ENCODE assay signal across 13 cellular contexts in the genomic region with DNA sequence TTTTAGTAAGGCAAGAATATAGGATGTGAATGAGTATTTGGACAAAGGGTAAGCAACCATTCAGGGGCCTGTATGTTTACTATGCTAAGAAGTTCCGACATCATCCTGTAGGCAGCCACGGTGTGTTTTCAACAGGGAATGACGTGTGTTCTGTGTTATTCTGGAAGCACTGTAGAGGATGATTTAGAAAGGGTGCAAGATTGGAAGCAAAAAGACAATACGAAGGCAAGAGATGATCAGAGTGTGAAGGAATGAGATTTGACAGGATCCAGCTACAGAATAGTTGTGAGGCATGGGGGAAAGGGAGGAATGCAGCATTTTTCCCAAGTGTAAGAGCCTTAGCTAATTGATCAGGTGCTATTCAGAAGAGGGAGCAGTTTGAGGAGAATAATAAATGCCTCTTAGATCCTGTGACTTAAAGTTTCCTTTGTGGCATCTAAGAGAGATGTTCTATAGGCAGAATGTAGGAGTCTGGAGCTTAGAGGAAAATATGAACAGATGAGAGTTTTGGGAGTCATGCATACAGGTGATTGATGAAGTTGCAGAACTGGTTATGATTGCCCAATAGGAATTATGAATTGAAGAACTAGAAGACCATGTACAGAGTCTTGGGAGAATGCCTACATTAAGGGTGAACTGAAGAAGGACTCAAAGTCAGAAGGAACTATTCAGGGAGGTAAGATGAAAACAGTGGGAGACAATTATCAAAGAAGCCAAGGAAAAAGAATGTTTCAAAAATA. TPM values are rescaled to one million over a fixed set of nuclear protein-coding genes. Genes with fewer than 3 reads are reported as not detected.
DNase-seq lines count a peak whose midpoint lies in the region; ATAC-seq and TF ChIP-seq lines count a peak whose summit lies in the region.
"Had no signal": no experiment of that assay in that cellular context is flagged by ENCODE, and none has a peak within 500 bp of the region (broad histone marks: within the 10 kb centered on the region; RNA-seq: fewer than 3 reads in every experiment).

No MANE protein-coding gene starts in this region.

- no peaks in the 10 kb centered on the region for H3K27me3 ChIP-seq in CD8-positive, alpha-beta T cell (ENCODE audit: insufficient read depth, low read length)
- H3K27me3 ChIP-seq in KMS-11 (ENCODE audit: insufficient read depth, low read depth) (no peaks in the 10 kb centered on the region), neuronal stem cell (ENCODE audit: control insufficient read depth in 3 of 3, insufficient read depth in 3 of 3, low read depth in 1 of 3, low read length in 3 of 3) (no peaks in the 10 kb centered on the region)
- H3K27me3 ChIP-seq in naive thymus-derived CD4-positive, alpha-beta T cell (ENCODE audit: control insufficient read depth in 2 of 2, insufficient read depth in 2 of 2, low read length in 2 of 2): no peaks in the 10 kb centered on the region
- H3K27me3 ChIP-seq: neutrophil, transverse colon had no signal

- H3K9ac ChIP-seq in KMS-11: no peak overlapping the region
- H3K9ac ChIP-seq in neuronal stem cell (ENCODE audit: low read depth, low read length, poor library complexity): no peak overlapping the region

- peaks cover 2% of the 10 kb centered on the region for H3K79me1 ChIP-seq in neuronal stem cell (ENCODE audit: low read depth, low read length)

- H3K4me3 ChIP-seq in CD8-positive, alpha-beta T cell (ENCODE audit: low read depth, low read length): no peak overlapping the region
- H3K4me3 ChIP-seq in KMS-11 (IDR thresholded peaks at IDR 0.05; ENCODE audit: insufficient read depth, low read depth, low read length) (no peak overlapping the region), neuronal stem cell (ENCODE audit: low read length in 2 of 2) (no peak overlapping the region)
- peak overlapping the region; percentile 96 for H3K4me3 ChIP-seq in naive thymus-derived CD4-positive, alpha-beta T cell (ENCODE audit: low read length)

- peaks cover 54% of the 10 kb centered on the region for H3K4me1 ChIP-seq in CD8-positive, alpha-beta T cell (ENCODE audit: insufficient read depth, low read length)
- H3K4me1 ChIP-seq in KMS-11 (ENCODE audit: low read depth, poor library complexity, severe bottlenecking) (peaks cover 26% of the 10 kb centered on the region), neuronal stem cell (ENCODE audit: control insufficient read depth in 2 of 2, insufficient read depth in 1 of 2, low read depth in 1 of 2, low read length in 2 of 2) (peaks cover 11 to 15% of the 10 kb centered on the region in 2 donors)
- H3K4me1 ChIP-seq in naive thymus-derived CD4-positive, alpha-beta T cell (ENCODE audit: control insufficient read depth in 2 of 2, insufficient read depth in 2 of 2, low read length in 2 of 2): peaks cover 24 to 34% of the 10 kb centered on the region in 2 donors

- H3K27ac Mint-ChIP-seq in CD8-positive, alpha-beta T cell: no peak overlapping the region
- H3K27ac Mint-ChIP-seq in brain: peak overlapping the region in 4 of 5 experiments; percentile 4 to 79 (median 44)
- H3K27ac Mint-ChIP-seq in naive thymus-derived CD4-positive, alpha-beta T cell: peak overlapping the region in 4 of 9 donors; percentile 0 to 98 (median 50)

- no peak overlapping the region for H2BK120ac ChIP-seq in neuronal stem cell (ENCODE audit: low read depth, low read length)

- H4K91ac ChIP-seq in neuronal stem cell (ENCODE audit: low read depth, low read length, poor library complexity): no peak overlapping the region

- H4K20me1 ChIP-seq in KMS-11 (ENCODE audit: insufficient read depth): no peaks in the 10 kb centered on the region; the same call in 1 of the 2 replicates

- H3K4me3 Mint-ChIP-seq in CD8-positive, alpha-beta T cell: peak overlapping the region; percentile 95
- peak overlapping the region; percentile 91 to 98 (median 97) for H3K4me3 Mint-ChIP-seq in brain
- peak overlapping the region in 9 of 10 donors; percentile 87 to 95 (median 91) for H3K4me3 Mint-ChIP-seq in naive thymus-derived CD4-positive, alpha-beta T cell

- peaks cover 73% of the 10 kb centered on the region for H3K4me1 Mint-ChIP-seq in CD8-positive, alpha-beta T cell (ENCODE audit: low read depth)
- peaks cover 70% of the 10 kb centered on the region for H3K4me1 Mint-ChIP-seq in brain
- peaks cover 45 to 77% (median 72%) of the 10 kb centered on the region in 7 donors for H3K4me1 Mint-ChIP-seq in naive thymus-derived CD4-positive, alpha-beta T cell

- H3K79me2 ChIP-seq in KMS-11 (ENCODE audit: insufficient read depth, low read depth): peaks cover 55% of the 10 kb centered on the region

- no peak for DNase-seq in CD8-positive, alpha-beta T cell
- DNase-seq in naive thymus-derived CD4-positive, alpha-beta T cell: no peak
- DNase-seq in NCI-H69 (lab: John Stamatoyannopoulos, UW) (no peak), neuronal stem cell (ENCODE audit: low spot score) (no peak)
- DNase-seq: DMS153; NCI-H526 treated with DMSO at 0.1 percent for 48 hours; stimulated activated CD4-positive, alpha-beta T cell treated with anti-CD3 and anti-CD28 coated beads, Interleukin-4, amount 100 ng/mL, for 24 hours; transverse colon had no signal

- peaks cover 10% of the 10 kb centered on the region for H3K36me3 ChIP-seq in CD8-positive, alpha-beta T cell (ENCODE audit: insufficient read depth, low read length)
- peaks cover 4% of the 10 kb centered on the region; the same call in 1 of the 2 replicates for H3K36me3 ChIP-seq in KMS-11 (ENCODE audit: insufficient read depth)
- H3K36me3 ChIP-seq in naive thymus-derived CD4-positive, alpha-beta T cell (ENCODE audit: control insufficient read depth in 2 of 3, insufficient read depth in 3 of 3, low read length in 3 of 3): peaks cover 6 to 23% (median 9%) of the 10 kb centered on the region in 3 experiments
- peaks cover 5 to 62% of the 10 kb centered on the region in 2 donors for H3K36me3 ChIP-seq in neuronal stem cell (replicated peaks in 1 of 2; ENCODE audit: control insufficient read depth in 2 of 2, insufficient read depth in 2 of 2, low read length in 2 of 2)

- no peak for ATAC-seq in CD8-positive, alpha-beta T cell
- ATAC-seq in naive thymus-derived CD4-positive, alpha-beta T cell: no peak
- ATAC-seq in GM18858 (IDR thresholded peaks at IDR 0.05; ENCODE audit: unreplicated experiment) (no peak), GM21367 (IDR thresholded peaks at IDR 0.05; ENCODE audit: unreplicated experiment) (no peak)

- no peak overlapping the region for H2AFZ ChIP-seq in KMS-11 (ENCODE audit: low read depth)
- no peak overlapping the region for H2AFZ ChIP-seq in neuronal stem cell (ENCODE audit: low read length)

- no peak overlapping the region for H2BK5ac ChIP-seq in neuronal stem cell (ENCODE audit: low read length)

- no peak overlapping the region for H3K14ac ChIP-seq in neuronal stem cell (ENCODE audit: low read length)

- H3K4me2 ChIP-seq in KMS-11: peak overlapping the region; percentile 77; the same call in 1 of the 2 replicates
- no peak overlapping the region for H3K4me2 ChIP-seq in neuronal stem cell (ENCODE audit: insufficient read depth, low read length, poor library complexity, severe bottlenecking)

- H3K18ac ChIP-seq in neuronal stem cell (ENCODE audit: low read length): no peak overlapping the region

- no peaks in the 10 kb centered on the region for H3K27me3 Mint-ChIP-seq in CD8-positive, alpha-beta T cell (ENCODE audit: low read depth)
- H3K27me3 Mint-ChIP-seq in brain: peaks cover 7% of the 10 kb centered on the region
- H3K27me3 Mint-ChIP-seq in naive thymus-derived CD4-positive, alpha-beta T cell: peaks cover 0 to 4% (median 0%) of the 10 kb centered on the region in 5 donors

- TF ChIP-seq CTCF in CD8-positive, alpha-beta T cell (IDR thresholded peaks at IDR 0.05): no peak
- TF ChIP-seq CTCF in KMS-11 (conservative IDR thresholded peaks at IDR 0.05; ENCODE audit: low read depth, low read length) (no peak), brain (conservative IDR thresholded peaks at IDR 0.05) (no peak)

- no CpG with 5 or more reads among the region's 4 CpGs for WGBS in neuronal stem cell (ENCODE audit: extremely low coverage in 2 of 2, insufficient read length in 2 of 2, insufficient replicate concordance in 1 of 2), 2 donors

- H3K9me3 ChIP-seq in CD8-positive, alpha-beta T cell (ENCODE audit: low read length): no peaks in the 10 kb centered on the region
- no peaks in the 10 kb centered on the region for H3K9me3 ChIP-seq in naive thymus-derived CD4-positive, alpha-beta T cell (ENCODE audit: control insufficient read depth in 2 of 3, low read length in 3 of 3)
- no peaks in the 10 kb centered on the region for H3K9me3 ChIP-seq in neuronal stem cell (replicated peaks in 1 of 2; ENCODE audit: control insufficient read depth in 2 of 2, insufficient read depth in 1 of 2, low read depth in 1 of 2, low read length in 2 of 2)
- H3K9me3 ChIP-seq: neutrophil, transverse colon had no signal

- H3K4ac ChIP-seq in neuronal stem cell (ENCODE audit: low read length): no peak overlapping the region

- H3K23ac ChIP-seq in neuronal stem cell (ENCODE audit: low read depth, low read length, poor library complexity): no peak overlapping the region

- no peak overlapping the region for H3K27ac ChIP-seq in CD8-positive, alpha-beta T cell (ENCODE audit: low read depth, low read length)
- H3K27ac ChIP-seq in KMS-11 (no peak overlapping the region), neuronal stem cell (replicated peaks; ENCODE audit: low read length) (no peak overlapping the region)
- no peak overlapping the region for H3K27ac ChIP-seq in naive thymus-derived CD4-positive, alpha-beta T cell (ENCODE audit: low read depth, low read length)
- H3K27ac ChIP-seq: neutrophil, transverse colon had no signal

- peaks cover 45% of the 10 kb centered on the region for H3K36me3 Mint-ChIP-seq in CD8-positive, alpha-beta T cell
- H3K36me3 Mint-ChIP-seq in brain: peaks cover 58% of the 10 kb centered on the region
- peaks cover 17 to 39% (median 30%) of the 10 kb centered on the region in 5 donors for H3K36me3 Mint-ChIP-seq in naive thymus-derived CD4-positive, alpha-beta T cell

- no peak overlapping the region for H2AK5ac ChIP-seq in neuronal stem cell (ENCODE audit: low read depth, low read length)

- no peaks in the 10 kb centered on the region for H3K9me3 Mint-ChIP-seq in CD8-positive, alpha-beta T cell
- H3K9me3 Mint-ChIP-seq in brain: peaks cover 0 to 10% (median 3%) of the 10 kb centered on the region in 5 experiments
- H3K9me3 Mint-ChIP-seq in naive thymus-derived CD4-positive, alpha-beta T cell: peaks cover 0 to 2% (median 0%) of the 10 kb centered on the region in 11 donors

- CTCF ChIA-PET in CD8-positive, alpha-beta T cell (lab: Charles Lee): no interaction called here
- CTCF ChIA-PET in naive thymus-derived CD4-positive, alpha-beta T cell (lab: Charles Lee): no interaction called here

- POLR2A ChIA-PET in CD8-positive, alpha-beta T cell (lab: Charles Lee): no interaction called here
- POLR2A ChIA-PET in naive thymus-derived CD4-positive, alpha-beta T cell (lab: Charles Lee): interaction anchor here (0.7 kb wide), 1 partner anchor 161 kb away, joined by 3 read pairs; no protein-coding TSS in a partner anchor

- no peak overlapping the region for H2BK15ac ChIP-seq in neuronal stem cell (ENCODE audit: low read length)

- H4K8ac ChIP-seq in neuronal stem cell (ENCODE audit: low read depth, low read length): no peak overlapping the region

- intact Hi-C loops in CD8-positive, alpha-beta T cell (cut with DNase I, micrococcal nuclease): loop anchor here in 1 of 2 experiments (10.0 kb wide), 1 partner anchor 224 kb away; no protein-coding TSS in a partner anchor
- intact Hi-C loops in naive thymus-derived CD4-positive, alpha-beta T cell (cut with micrococcal nuclease): loop anchor here in 1 of 2 donors (5.0 kb wide), 2 partner anchors 36 to 56 kb away; no protein-coding TSS in a partner anchor

- H2BK12ac ChIP-seq in neuronal stem cell (ENCODE audit: low read length): no peak overlapping the region

RNA-seq across cellular contexts. Expression of a gene that starts 2.5 kb away (rescaled TPM):
- total RNA-seq in CD8-positive, alpha-beta T cell: 10 to 100 TPM; 28.6 to 32.0 TPM
- 3.6 TPM for polyA plus RNA-seq in brain (ENCODE audit: insufficient read depth, low read depth, low replicate concordance)
- total RNA-seq in naive thymus-derived CD4-positive, alpha-beta T cell: 10 to 100 TPM; 26.2 to 44.6 (median 36.1) TPM
- polyA plus RNA-seq in naive thymus-derived CD4-positive, alpha-beta T cell: 10 to 100 TPM; 15.6 to 16.5 TPM
- 26.5 TPM for polyA plus RNA-seq in neuronal stem cell (2013, experiment 1 of 2)
- polyA plus RNA-seq in neuronal stem cell (2013, experiment 2 of 2): 26.7 TPM
